8 cellular contexts compared by ENCODE assay signal in genomic region chr2:197453123-197453913, GRCh38. TPM values are rescaled to one million over a fixed set of nuclear protein-coding genes. Genes with fewer than 3 reads are reported as not detected.
DNase-seq lines count a peak whose midpoint lies in the region; ATAC-seq lines count a peak whose summit lies in the region.

Gene COQ10B (plus strand): TSS chr2:197453552. CDS start chr2:197453561, 9 bp downstream.

- ATAC-seq in GM19043 (IDR thresholded peaks at IDR 0.05; ENCODE audit: low read depth, unreplicated experiment) (peak; percentile 91), HG03378 (IDR thresholded peaks at IDR 0.05; ENCODE audit: unreplicated experiment) (peak; percentile 97)

- DNase-seq in AML-193 (lab: John Stamatoyannopoulos, UW) (peak; percentile 98 to 99), NCI-H460 (ENCODE audit: extremely low read depth, low read depth) (peak; percentile 99), cerebellar nuclear complex (lab: John Stamatoyannopoulos, UW) (peak; percentile 96 to 99), islet precursor cell (peak; percentile 100)
- peak; percentile 95 for DNase-seq in activated CD4-positive, CD25-positive, alpha-beta regulatory T cell treated with anti-CD3 and anti-CD28 coated beads, Interleukin-2, amount 50 U/mL, for 72 hours
- peak; percentile 93 to 99 (median 98) for DNase-seq in stimulated activated CD4-positive, alpha-beta T cell treated with anti-CD3 and anti-CD28 coated beads, Interleukin-12 subunit alpha, Interleukin-12 subunit beta, amount 100 ng/mL, for 48 hours (ENCODE audit: low read depth in 2 of 3, low spot score in 1 of 3)

RNA-seq across cellular contexts. Expression of gene COQ10B, which starts in this region (rescaled TPM):
- 41.6 and 44.0 TPM in 2 replicates for total RNA-seq in NCI-H460 (2014; rRNA removed; shearing (Covaris generic))
- polyA plus RNA-seq in NCI-H460 (2014; cell fraction: nucleus; rRNA removed): 11.8 and 12.3 TPM in 2 replicates

Comparison
In these comparisons a context has a peak if more than half of its experiments do, and no peak if none do; other contexts are left out.
1. Peak in every context shown above with its lines: DNase-seq and ATAC-seq.